In genomic region chr3:43180027-43180426, GRCh38 we compare ENCODE assay signal across 7 cellular contexts.
DNase-seq lines count a peak whose midpoint lies in the region; ATAC-seq lines count a peak whose summit lies in the region.

No MANE protein-coding gene starts in this region.

- no peaks in the 10 kb centered on the region for H3K27me3 Mint-ChIP-seq in activated T-helper 17 cell treated with anti-CD3 and anti-CD28 coated beads, Interleukin-2, amount 50 U/mL, for 72 hours

- peak; percentile 63 for DNase-seq in Jurkat, Clone E6-1 (ENCODE audit: low read depth, low spot score)
- DNase-seq in iris pigment epithelial cell (ENCODE audit: low read depth) = peak; percentile 99
- no peak for DNase-seq in NCI-H2171 treated with DMSO at 0.1 percent for 48 hours (lab: John Stamatoyannopoulos, UW)
- no peak for DNase-seq in epidermal melanocyte (ENCODE audit: insufficient read length, low spot score)

- no peaks in the 10 kb centered on the region for H3K9me3 Mint-ChIP-seq in activated T-helper 17 cell treated with anti-CD3 and anti-CD28 coated beads, Interleukin-2, amount 50 U/mL, for 72 hours

- no peaks in the 10 kb centered on the region for H3K36me3 Mint-ChIP-seq in activated T-helper 17 cell treated with anti-CD3 and anti-CD28 coated beads, Interleukin-2, amount 50 U/mL, for 72 hours (ENCODE audit: low read depth)

- ATAC-seq in GM19035 (IDR thresholded peaks at IDR 0.05; ENCODE audit: unreplicated experiment) (peak; percentile 63), HG03139 (IDR thresholded peaks at IDR 0.05; ENCODE audit: unreplicated experiment) (no peak)
- ATAC-seq in activated T-helper 17 cell treated with anti-CD3 and anti-CD28 coated beads, Interleukin-2, amount 50 U/mL, for 72 hours (replicated peaks) = peak; percentile 70

- peaks cover 34% of the 10 kb centered on the region for H3K4me1 Mint-ChIP-seq in activated T-helper 17 cell treated with anti-CD3 and anti-CD28 coated beads, Interleukin-2, amount 50 U/mL, for 72 hours

- peak overlapping the region; percentile 73 for H3K4me3 Mint-ChIP-seq in activated T-helper 17 cell treated with anti-CD3 and anti-CD28 coated beads, Interleukin-2, amount 50 U/mL, for 72 hours

- H3K27ac Mint-ChIP-seq in activated T-helper 17 cell treated with anti-CD3 and anti-CD28 coated beads, Interleukin-2, amount 50 U/mL, for 72 hours = peak overlapping the region; percentile 89

- H3K4me3 ChIP-seq in Jurkat, Clone E6-1 (ENCODE audit: low read length) = no peak overlapping the region

Comparison
In these comparisons a context has a peak if more than half of its experiments do, and no peak if none do; other contexts are left out.
1. DNase-seq: peak in Jurkat, Clone E6-1 (single experiment) and iris pigment epithelial cell (single experiment); none in NCI-H2171 treated with DMSO at 0.1 percent for 48 hours (single experiment) and epidermal melanocyte (single experiment).